In genomic region chr10:82982110-82982608, GRCh38 we compare ENCODE assay signal across 13 cellular contexts.
A peak's percentile ranks its signal among the peaks of the same experiment; 100 is the strongest.
DNase-seq lines count a peak whose midpoint lies in the region; ATAC-seq, FAIRE-seq and TF ChIP-seq lines count a peak whose summit lies in the region.
"Had no signal": no experiment of that assay in that cellular context is flagged by ENCODE, and none has a peak within 500 bp of the region (broad histone marks: within the 10 kb centered on the region; RNA-seq: fewer than 3 reads in every experiment).

No MANE protein-coding gene starts in this region.

- H3K36me3 ChIP-seq in astrocyte (ENCODE audit: insufficient read depth, low read length): no peaks in the 10 kb centered on the region
- no peaks in the 10 kb centered on the region for H3K36me3 ChIP-seq in skeletal muscle tissue (ENCODE audit: control insufficient read depth in 3 of 3, insufficient read depth in 3 of 3, low read length in 3 of 3)
- H3K36me3 ChIP-seq in effector memory CD4-positive, alpha-beta T cell (ENCODE audit: control insufficient read depth, insufficient read depth, low read length): no peaks in the 10 kb centered on the region
- H3K36me3 ChIP-seq: gastrocnemius medialis had no signal

- peak; percentile 71 for DNase-seq in H4 (ENCODE audit: low spot score)
- DNase-seq in astrocyte (ENCODE audit: low read depth): peak; percentile 97
- DNase-seq in left cardiac atrium: no peak
- no peak for DNase-seq in effector memory CD4-positive, alpha-beta T cell
- DNase-seq in activated naive CD8-positive, alpha-beta T cell treated with anti-CD3 and anti-CD28 coated beads for 36 hours: no peak
- DNase-seq in activated CD4-positive, alpha-beta T cell treated with anti-CD3 and anti-CD28 coated beads, Interleukin-2, amount 50 U/mL, for 48 hours: no peak
- no peak for DNase-seq in NCI-H1930 (lab: John Stamatoyannopoulos, UW)
- DNase-seq: activated gamma-delta T cell treated with Interleukin-2 at 50 U/mL for 16 hours, gastrocnemius medialis, NCI-H510A treated with DMSO at 0.1 percent for 48 hours had no signal

- no peaks in the 10 kb centered on the region for H4K20me1 ChIP-seq in astrocyte (ENCODE audit: insufficient read depth, low read length)

- no peaks in the 10 kb centered on the region for H3K9me3 ChIP-seq in astrocyte (ENCODE audit: insufficient read depth, low read depth, low read length)
- H3K9me3 ChIP-seq in skeletal muscle tissue (ENCODE audit: control insufficient read depth in 3 of 3, low read length in 3 of 3): no peaks in the 10 kb centered on the region
- H3K9me3 ChIP-seq in effector memory CD4-positive, alpha-beta T cell (ENCODE audit: control insufficient read depth, low read length): no peaks in the 10 kb centered on the region
- H3K9me3 ChIP-seq: gastrocnemius medialis had no signal

- H3K9me3 Mint-ChIP-seq in astrocyte (ENCODE audit: unreplicated experiment): peaks cover 2% of the 10 kb centered on the region
- no peaks in the 10 kb centered on the region for H3K9me3 Mint-ChIP-seq in activated naive CD8-positive, alpha-beta T cell treated with anti-CD3 and anti-CD28 coated beads for 36 hours
- H3K9me3 Mint-ChIP-seq: neural crest cell had no signal

- peak; percentile 100 for FAIRE-seq in astrocyte (lab: Jason Lieb, UNC)
- FAIRE-seq: TTC549 had no signal

- no peak overlapping the region for H3K4me3 Mint-ChIP-seq in astrocyte (ENCODE audit: unreplicated experiment)
- H3K4me3 Mint-ChIP-seq in activated naive CD8-positive, alpha-beta T cell treated with anti-CD3 and anti-CD28 coated beads for 36 hours: no peak overlapping the region
- H3K4me3 Mint-ChIP-seq: neural crest cell had no signal

- peaks cover 27% of the 10 kb centered on the region for H3K4me1 ChIP-seq in astrocyte (ENCODE audit: insufficient read depth, low read length)
- H3K4me1 ChIP-seq in skeletal muscle tissue (ENCODE audit: control insufficient read depth in 3 of 3, insufficient read depth in 3 of 3, low read length in 3 of 3): no peaks in the 10 kb centered on the region
- no peaks in the 10 kb centered on the region for H3K4me1 ChIP-seq in effector memory CD4-positive, alpha-beta T cell (ENCODE audit: control insufficient read depth, insufficient read depth, low read length, poor library complexity, severe bottlenecking)
- H3K4me1 ChIP-seq: gastrocnemius medialis had no signal

- H3K4me3 ChIP-seq in astrocyte (ENCODE audit: insufficient read depth, low read depth, low read length): peak overlapping the region; percentile 20
- H3K4me3 ChIP-seq in skeletal muscle tissue (ENCODE audit: low read length in 3 of 3): no peak overlapping the region
- H3K4me3 ChIP-seq in effector memory CD4-positive, alpha-beta T cell (ENCODE audit: insufficient read depth, low read depth, low read length, poor library complexity, severe bottlenecking): no peak overlapping the region
- H3K4me3 ChIP-seq: gastrocnemius medialis had no signal

- H3K27ac ChIP-seq in astrocyte (ENCODE audit: low read depth, low read length) (peak overlapping the region; percentile 98), skeletal muscle tissue (ENCODE audit: low read depth, low read length) (peak overlapping the region; percentile 41)
- H3K27ac ChIP-seq in effector memory CD4-positive, alpha-beta T cell (ENCODE audit: insufficient read depth, low read length, poor library complexity, severe bottlenecking): no peak overlapping the region
- H3K27ac ChIP-seq: gastrocnemius medialis had no signal

- no peaks in the 10 kb centered on the region for H3K27me3 ChIP-seq in astrocyte (ENCODE audit: insufficient read depth, low read length)
- H3K27me3 ChIP-seq in skeletal muscle tissue (ENCODE audit: control insufficient read depth in 3 of 3, insufficient read depth in 3 of 3, low read length in 3 of 3): no peaks in the 10 kb centered on the region
- no peaks in the 10 kb centered on the region for H3K27me3 ChIP-seq in effector memory CD4-positive, alpha-beta T cell (replicated peaks; ENCODE audit: control insufficient read depth, insufficient read depth, low read length, poor library complexity, severe bottlenecking)
- H3K27me3 ChIP-seq: gastrocnemius medialis had no signal

- H3K4me2 ChIP-seq in astrocyte (ENCODE audit: low read length): peak overlapping the region; percentile 74

- peak overlapping the region; percentile 99 for H3K27ac Mint-ChIP-seq in astrocyte (ENCODE audit: unreplicated experiment)
- no peak overlapping the region for H3K27ac Mint-ChIP-seq in activated naive CD8-positive, alpha-beta T cell treated with anti-CD3 and anti-CD28 coated beads for 36 hours

- no peaks in the 10 kb centered on the region for H3K27me3 Mint-ChIP-seq in astrocyte (ENCODE audit: low read depth, unreplicated experiment)
- no peaks in the 10 kb centered on the region for H3K27me3 Mint-ChIP-seq in activated naive CD8-positive, alpha-beta T cell treated with anti-CD3 and anti-CD28 coated beads for 36 hours

- peak; percentile 55 to 94 for ATAC-seq in left cardiac atrium
- ATAC-seq: gastrocnemius medialis had no signal

- H2AFZ ChIP-seq in astrocyte (ENCODE audit: low read depth, low read length): no peak overlapping the region

- intact Hi-C loops in left cardiac atrium (cut with DNase I): no loop called here

- H3K36me3 Mint-ChIP-seq in astrocyte (ENCODE audit: low read depth, unreplicated experiment): no peaks in the 10 kb centered on the region
- no peaks in the 10 kb centered on the region for H3K36me3 Mint-ChIP-seq in activated naive CD8-positive, alpha-beta T cell treated with anti-CD3 and anti-CD28 coated beads for 36 hours

- no peaks in the 10 kb centered on the region for H3K79me2 ChIP-seq in astrocyte (ENCODE audit: insufficient read depth, low read length)

- H3K9ac ChIP-seq in astrocyte (ENCODE audit: low read length) (peak overlapping the region; percentile 81), skeletal muscle tissue (ENCODE audit: low read depth in 1 of 3, low read length in 3 of 3) (no peak overlapping the region)

- peaks cover 35% of the 10 kb centered on the region for H3K4me1 Mint-ChIP-seq in astrocyte (ENCODE audit: low read depth, unreplicated experiment)
- H3K4me1 Mint-ChIP-seq in activated naive CD8-positive, alpha-beta T cell treated with anti-CD3 and anti-CD28 coated beads for 36 hours: no peaks in the 10 kb centered on the region

- TF ChIP-seq CTCF in astrocyte (IDR thresholded peaks at IDR 0.05; ENCODE audit: insufficient read depth, low read depth, low read length): no peak

Comparison
In these comparisons a context has a peak if more than half of its experiments do, and no peak if none do; other contexts are left out.
1. DNase-seq: peak in H4 (single experiment) and astrocyte (single experiment); none in left cardiac atrium (single experiment), effector memory CD4-positive, alpha-beta T cell (0 of 3), activated naive CD8-positive, alpha-beta T cell treated with anti-CD3 and anti-CD28 coated beads for 36 hours (single experiment), activated CD4-positive, alpha-beta T cell treated with anti-CD3 and anti-CD28 coated beads, Interleukin-2, amount 50 U/mL, for 48 hours (0 of 2) and NCI-H1930 (0 of 2).